16 cellular contexts compared by ENCODE assay signal in the genomic region with DNA sequence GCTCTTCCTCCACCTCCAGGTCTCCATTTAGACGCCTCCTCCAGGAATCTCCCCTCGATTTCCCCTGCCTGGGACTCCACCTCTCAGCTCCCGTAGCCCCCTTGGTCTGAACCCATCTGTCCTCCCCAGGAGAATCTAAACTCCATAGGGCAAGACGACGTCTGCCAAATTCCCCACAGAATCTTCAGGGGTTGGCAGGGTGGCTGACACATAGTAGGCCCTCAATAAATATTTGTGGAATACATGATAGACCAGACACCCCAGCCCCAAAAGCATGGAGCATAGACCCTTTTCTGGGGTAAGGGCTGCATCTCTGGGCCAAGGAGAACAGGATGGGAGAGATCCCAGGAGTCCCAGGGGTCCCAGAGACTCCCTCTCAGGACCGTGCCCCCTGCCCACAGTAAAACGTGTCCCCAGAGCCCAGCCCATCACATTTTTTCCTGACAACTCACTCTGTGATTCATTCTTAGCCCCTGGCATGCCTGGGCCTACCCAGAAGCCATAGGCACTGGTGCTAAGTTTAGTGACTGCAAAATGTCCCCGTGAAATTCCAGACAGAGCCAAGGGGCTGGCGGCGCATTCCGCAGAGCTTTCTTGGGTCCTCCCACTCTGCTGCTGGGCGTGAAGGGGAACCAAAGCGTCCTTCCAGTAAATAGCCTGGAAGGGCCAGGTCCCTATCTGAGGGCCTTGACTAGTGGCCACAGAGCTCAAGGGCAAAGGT.
DNase-seq lines count a peak whose midpoint lies in the region; ATAC-seq, FAIRE-seq and TF ChIP-seq lines count a peak whose summit lies in the region.
"Had no signal": no experiment of that assay in that cellular context is flagged by ENCODE, and none has a peak within 500 bp of the region (broad histone marks: within the 10 kb centered on the region; RNA-seq: fewer than 3 reads in every experiment).

No MANE protein-coding gene starts in this region.

- no peak overlapping the region for H3K4me3 ChIP-seq in HUES6 (ENCODE audit: low read depth, low read length)
- no peak overlapping the region for H3K4me3 ChIP-seq in bronchial epithelial cell (ENCODE audit: low read depth, low read length)
- no peak overlapping the region for H3K4me3 ChIP-seq in mesendoderm (ENCODE audit: low read length)
- H3K4me3 ChIP-seq in tibial nerve = no peak overlapping the region
- H3K4me3 ChIP-seq: upper lobe of right lung had no signal

- no peak for ATAC-seq in HG03159 (IDR thresholded peaks at IDR 0.05; ENCODE audit: unreplicated experiment)
- ATAC-seq: naive thymus-derived CD8-positive, alpha-beta T cell; upper lobe of right lung had no signal

- H4K8ac ChIP-seq in mesendoderm (ENCODE audit: low read depth, low read length) = no peak overlapping the region

- no peak for FAIRE-seq in bronchial epithelial cell (lab: Jason Lieb, UNC)
- FAIRE-seq: D721Med, small intestine had no signal

- no peaks in the 10 kb centered on the region for H3K79me1 ChIP-seq in mesendoderm (ENCODE audit: low read length)

- H3K9me3 ChIP-seq in HUES6 (ENCODE audit: control insufficient read depth, insufficient read depth, low read depth, low read length) (no peaks in the 10 kb centered on the region), tibial nerve (peaks cover 0 to 14% (median 0%) of the 10 kb centered on the region in 4 donors)
- H3K9me3 ChIP-seq: upper lobe of right lung had no signal

- H3K18ac ChIP-seq in mesendoderm (ENCODE audit: low read length) = peak overlapping the region; percentile 51

- H3K27me3 ChIP-seq in HUES6 (ENCODE audit: control insufficient read depth, insufficient read depth, low read length) (no peaks in the 10 kb centered on the region), bronchial epithelial cell (ENCODE audit: control insufficient read depth, insufficient read depth, low read length) (no peaks in the 10 kb centered on the region), mesendoderm (ENCODE audit: insufficient read depth, low read length, poor library complexity) (no peaks in the 10 kb centered on the region), tibial nerve (peaks cover 0 to 2% of the 10 kb centered on the region in 2 donors)
- H3K27me3 ChIP-seq: upper lobe of right lung had no signal

- no CpG with 5 or more reads among the region's 13 CpGs for WGBS in mesendoderm (ENCODE audit: extremely low coverage, insufficient coverage, low lambda C conversion rate)
- WGBS in tibial nerve, 2 donors = 57 to 77% methylated on average over 12 to 13 of the region's 13 CpGs

- H2AK5ac ChIP-seq in mesendoderm (ENCODE audit: low read length) = no peak overlapping the region

- H2BK15ac ChIP-seq in mesendoderm (replicated peaks; ENCODE audit: low read depth) = no peak overlapping the region

- TF ChIP-seq EP300 in tibial nerve (IDR thresholded peaks at IDR 0.05) = no peak

- H3K79me2 ChIP-seq in mesendoderm (ENCODE audit: control insufficient read depth, insufficient read depth, low read length) = no peaks in the 10 kb centered on the region

- H4K5ac ChIP-seq in mesendoderm (ENCODE audit: low read length) = no peak overlapping the region

- H3K56ac ChIP-seq in mesendoderm (ENCODE audit: low read length) = peak overlapping the region; percentile 11

- no peak overlapping the region for H3K4me2 ChIP-seq in mesendoderm (ENCODE audit: low read length)

- H3K27ac ChIP-seq in HUES6 (ENCODE audit: low read depth, low read length) = no peak overlapping the region
- peak overlapping the region; percentile 13 for H3K27ac ChIP-seq in mesendoderm (ENCODE audit: low read depth, low read length)
- H3K27ac ChIP-seq in tibial nerve = no peak overlapping the region
- H3K27ac ChIP-seq: upper lobe of right lung had no signal

- H2BK5ac ChIP-seq in mesendoderm (ENCODE audit: low read length) = no peak overlapping the region

- peaks cover 27% of the 10 kb centered on the region; the same call in 1 of the 2 replicates for H3K4me1 ChIP-seq in HUES6 (ENCODE audit: control insufficient read depth, insufficient read depth, low read length)
- no peaks in the 10 kb centered on the region for H3K4me1 ChIP-seq in mesendoderm (ENCODE audit: control insufficient read depth, low read depth, low read length)
- no peaks in the 10 kb centered on the region for H3K4me1 ChIP-seq in tibial nerve

- H3K9ac ChIP-seq in HUES6 (ENCODE audit: low read length) (peak overlapping the region; percentile 5), mesendoderm (ENCODE audit: low read length) (no peak overlapping the region)

- no peak overlapping the region for H3K23ac ChIP-seq in mesendoderm (ENCODE audit: low read length)

- TF ChIP-seq CTCF in bronchial epithelial cell (IDR thresholded peaks at IDR 0.05; ENCODE audit: insufficient read depth, low read length, severe bottlenecking) (no peak), tibial nerve (IDR thresholded peaks at IDR 0.05) (no peak)

- H3K36me3 ChIP-seq in HUES6 (ENCODE audit: control insufficient read depth, insufficient read depth, low read length) (no peaks in the 10 kb centered on the region), bronchial epithelial cell (ENCODE audit: control insufficient read depth, insufficient read depth, low read length) (no peaks in the 10 kb centered on the region), mesendoderm (ENCODE audit: control insufficient read depth, insufficient read depth, low read length) (no peaks in the 10 kb centered on the region), tibial nerve (no peaks in the 10 kb centered on the region)
- H3K36me3 ChIP-seq: upper lobe of right lung had no signal

- peak overlapping the region; percentile 17 for H3K4ac ChIP-seq in mesendoderm (ENCODE audit: low read depth, low read length)

- H2BK120ac ChIP-seq in mesendoderm (ENCODE audit: low read depth, low read length) = no peak overlapping the region

- TF ChIP-seq POLR2A in tibial nerve (IDR thresholded peaks at IDR 0.05) = no peak

- DNase-seq in 8988T (peak; percentile 73), bronchial epithelial cell (ENCODE audit: low read depth) (peak; percentile 28), mesendoderm (peak; percentile 95), DMS153 (lab: John Stamatoyannopoulos, UW) (no peak), tibial nerve (ENCODE audit: low spot score in 2 of 2) (no peak)
- DNase-seq in stimulated activated CD4-positive, alpha-beta T cell treated with anti-CD3 and anti-CD28 coated beads, Interleukin-4, amount 100 ng/mL, for 1 hour = no peak
- DNase-seq: activated naive CD4-positive, alpha-beta T cell treated with anti-CD3 and anti-CD28 coated beads, Interleukin-2, amount 10 ng/mL, durations not matched to agents 7 days and 5 days; cortex of kidney; NCI-H1417; NCI-H510A treated with DMSO at 0.1 percent for 48 hours; small intestine had no signal

Comparison
In these comparisons a context has a peak if more than half of its experiments do, and no peak if none do; other contexts are left out.
1. DNase-seq: peak in 8988T (single experiment), bronchial epithelial cell (single experiment) and mesendoderm (single experiment); none in DMS153 (single experiment), tibial nerve (0 of 2) and stimulated activated CD4-positive, alpha-beta T cell treated with anti-CD3 and anti-CD28 coated beads, Interleukin-4, amount 100 ng/mL, for 1 hour (single experiment).